21 cellular contexts compared by ENCODE assay signal in genomic region chr20:9388160-9388825, GRCh38.
"Had no signal": no experiment of that assay in that cellular context is flagged by ENCODE, and none has a peak within 500 bp of the region (broad histone marks: within the 10 kb centered on the region; RNA-seq: fewer than 3 reads in every experiment).

No MANE protein-coding gene starts in this region.

- H3K4me3 Mint-ChIP-seq: IgD-negative memory B cell had no signal

- H3K36me3 ChIP-seq: MG63, SJCRH30 had no signal

- H3K9me3 ChIP-seq: MG63, Peyer's patch, SJCRH30 had no signal

- H2AFZ ChIP-seq: PC-9 had no signal

- H3K4me2 ChIP-seq: PC-9 had no signal

- H3K27me3 ChIP-seq: MG63, Peyer's patch had no signal

- DNase-seq: MG63, NCI-H1105, NCI-H1417, NCI-H1436 treated with DMSO at 0.1 percent for 48 hours, NCI-H1694, NCI-H187 treated with DMSO at 0.1 percent for 48 hours, NCI-H2029 treated with DMSO at 0.1 percent for 48 hours, NCI-H2227 treated with DMSO at 0.1 percent for 48 hours, NCI-H524, NCI-H69, NCI-H774, OCI-M1, PC-9, Peyer's patch, SHP77 treated with DMSO at 0.1 percent for 48 hours, SJCRH30 had no signal

- H3K27me3 Mint-ChIP-seq: IgD-negative memory B cell had no signal

- H3K4me3 ChIP-seq: K562, MG63, PC-9, Peyer's patch, SJCRH30 had no signal

- H3K27ac Mint-ChIP-seq: IgD-negative memory B cell had no signal

- H3K4me1 ChIP-seq: SJCRH30 had no signal

- H3K27ac ChIP-seq: PC-9, SJCRH30 had no signal

- ATAC-seq: HepG2, K562, Right ventricle myocardium inferior, SK-N-SH treated with all-trans-retinoic acid at 6 μM for 48 hours had no signal
